In the genomic region with DNA sequence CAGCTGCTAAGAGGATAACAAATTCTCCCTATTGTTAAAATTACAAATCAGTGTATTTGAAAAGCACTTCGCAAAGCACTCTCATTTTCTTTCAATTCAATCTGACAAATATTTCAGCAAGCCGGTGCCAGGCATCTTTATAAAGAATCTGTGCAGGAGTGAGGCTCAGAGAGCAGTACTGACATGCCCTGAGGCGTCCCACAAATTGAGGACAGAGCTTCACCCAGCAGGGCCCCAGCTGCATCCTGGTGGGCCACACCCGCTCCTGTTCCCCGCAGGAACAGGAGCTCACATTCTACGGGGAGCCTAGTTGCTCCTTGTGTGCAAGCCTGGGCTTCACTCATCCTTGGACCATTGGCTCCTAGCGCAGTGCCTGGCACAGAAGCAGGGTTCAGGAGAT, we compare ENCODE assay signal across 21 cellular contexts.
DNase-seq lines count a peak whose midpoint lies in the region; ATAC-seq lines count a peak whose summit lies in the region.
"Had no signal": no experiment of that assay in that cellular context is flagged by ENCODE, and none has a peak within 500 bp of the region (broad histone marks: within the 10 kb centered on the region; RNA-seq: fewer than 3 reads in every experiment).

No MANE protein-coding gene starts in this region.

- H3K18ac ChIP-seq in neuronal stem cell (ENCODE audit: low read length): peak overlapping the region; percentile 70

- no peaks in the 10 kb centered on the region for H3K4me1 Mint-ChIP-seq in activated naive CD8-positive, alpha-beta T cell treated with anti-CD3 and anti-CD28 coated beads, Interleukin-2, amount 50 U/mL, for 24 hours
- H3K4me1 Mint-ChIP-seq: CD14-positive monocyte had no signal

- no peak overlapping the region for H4K8ac ChIP-seq in neuronal stem cell (ENCODE audit: low read depth, low read length)

- H3K4ac ChIP-seq in neuronal stem cell (ENCODE audit: low read length): no peak overlapping the region

- peaks cover 3% of the 10 kb centered on the region for H3K9me3 Mint-ChIP-seq in activated naive CD8-positive, alpha-beta T cell treated with anti-CD3 and anti-CD28 coated beads, Interleukin-2, amount 50 U/mL, for 24 hours

- H3K9ac ChIP-seq in neuronal stem cell (ENCODE audit: low read depth, low read length, poor library complexity): peak overlapping the region; percentile 3

- H2AK5ac ChIP-seq in neuronal stem cell (ENCODE audit: low read depth, low read length): no peak overlapping the region

- H3K4me2 ChIP-seq in neuronal stem cell (ENCODE audit: insufficient read depth, low read length, poor library complexity, severe bottlenecking): no peak overlapping the region

- no peak overlapping the region for H4K91ac ChIP-seq in neuronal stem cell (ENCODE audit: low read depth, low read length, poor library complexity)

- peaks cover 39% of the 10 kb centered on the region for H3K27me3 Mint-ChIP-seq in activated naive CD8-positive, alpha-beta T cell treated with anti-CD3 and anti-CD28 coated beads, Interleukin-2, amount 50 U/mL, for 24 hours

- H3K36me3 Mint-ChIP-seq in activated naive CD8-positive, alpha-beta T cell treated with anti-CD3 and anti-CD28 coated beads, Interleukin-2, amount 50 U/mL, for 24 hours (ENCODE audit: low read depth): no peaks in the 10 kb centered on the region
- H3K36me3 Mint-ChIP-seq: CD14-positive monocyte had no signal

- H3K27ac Mint-ChIP-seq in activated naive CD8-positive, alpha-beta T cell treated with anti-CD3 and anti-CD28 coated beads, Interleukin-2, amount 50 U/mL, for 24 hours: no peak overlapping the region
- H3K27ac Mint-ChIP-seq: CD14-positive monocyte had no signal

- H3K23ac ChIP-seq in neuronal stem cell (ENCODE audit: low read depth, low read length, poor library complexity): peak overlapping the region; percentile 45

- no peaks in the 10 kb centered on the region for H3K36me3 ChIP-seq in neuronal stem cell (replicated peaks in 1 of 2; ENCODE audit: control insufficient read depth in 2 of 2, insufficient read depth in 2 of 2, low read length in 2 of 2)
- no peaks in the 10 kb centered on the region for H3K36me3 ChIP-seq in effector memory CD4-positive, alpha-beta T cell (ENCODE audit: control insufficient read depth, insufficient read depth, low read length)
- H3K36me3 ChIP-seq: MG63, Peyer's patch had no signal

- no peak overlapping the region for H3K14ac ChIP-seq in neuronal stem cell (ENCODE audit: low read length)

- no peak overlapping the region for H2BK15ac ChIP-seq in neuronal stem cell (ENCODE audit: low read length)

- peaks cover 1% of the 10 kb centered on the region for H3K79me1 ChIP-seq in neuronal stem cell (ENCODE audit: low read depth, low read length)

- peaks cover 0 to 72% (median 0%) of the 10 kb centered on the region in 3 experiments for H3K27me3 ChIP-seq in neuronal stem cell (ENCODE audit: control insufficient read depth in 3 of 3, insufficient read depth in 3 of 3, low read depth in 1 of 3, low read length in 3 of 3)
- no peaks in the 10 kb centered on the region for H3K27me3 ChIP-seq in effector memory CD4-positive, alpha-beta T cell (replicated peaks; ENCODE audit: control insufficient read depth, insufficient read depth, low read length, poor library complexity, severe bottlenecking)
- H3K27me3 ChIP-seq: Peyer's patch had no signal

- H3K4me3 ChIP-seq in neuronal stem cell (ENCODE audit: low read length in 2 of 2): no peak overlapping the region
- H3K4me3 ChIP-seq in effector memory CD4-positive, alpha-beta T cell (ENCODE audit: insufficient read depth, low read depth, low read length, poor library complexity, severe bottlenecking): no peak overlapping the region
- H3K4me3 ChIP-seq: GM12878, MG63, Peyer's patch had no signal

- H3K9me3 ChIP-seq in neuronal stem cell (replicated peaks in 1 of 2; ENCODE audit: control insufficient read depth in 2 of 2, insufficient read depth in 1 of 2, low read depth in 1 of 2, low read length in 2 of 2): peaks cover 0 to 5% of the 10 kb centered on the region in 2 donors
- peaks cover 8% of the 10 kb centered on the region for H3K9me3 ChIP-seq in effector memory CD4-positive, alpha-beta T cell (ENCODE audit: control insufficient read depth, low read length)
- H3K9me3 ChIP-seq: MG63, Peyer's patch had no signal

- WGBS in neuronal stem cell (ENCODE audit: extremely low coverage in 2 of 2, insufficient read length in 2 of 2, insufficient replicate concordance in 1 of 2), 2 donors: no CpG with 5 or more reads among the region's 7 CpGs

- no peak overlapping the region for H3K4me3 Mint-ChIP-seq in activated naive CD8-positive, alpha-beta T cell treated with anti-CD3 and anti-CD28 coated beads, Interleukin-2, amount 50 U/mL, for 24 hours
- H3K4me3 Mint-ChIP-seq: CD14-positive monocyte had no signal

- no peak for ATAC-seq in activated naive CD8-positive, alpha-beta T cell treated with anti-CD3 and anti-CD28 coated beads, Interleukin-2, amount 50 U/mL, for 24 hours
- ATAC-seq in HG03442 (IDR thresholded peaks at IDR 0.05; ENCODE audit: unreplicated experiment): no peak
- ATAC-seq: GM12878 had no signal

- DNase-seq in COR-L47 (lab: John Stamatoyannopoulos, UW): peak; percentile 37
- DNase-seq in NCI-H345 (lab: John Stamatoyannopoulos, UW): peak; percentile 34
- peak in 14 of 61 donors; percentile 4 to 68 (median 42) for DNase-seq in caudate nucleus (lab: John Stamatoyannopoulos, UW)
- DNase-seq in neuronal stem cell (ENCODE audit: low spot score): no peak
- no peak for DNase-seq in activated naive CD8-positive, alpha-beta T cell treated with anti-CD3 and anti-CD28 coated beads, Interleukin-2, amount 50 U/mL, for 24 hours
- no peak for DNase-seq in activated CD4-positive, alpha-beta T cell treated with anti-CD3 and anti-CD28 coated beads for 48 hours
- DNase-seq in effector memory CD4-positive, alpha-beta T cell: no peak
- DNase-seq: DMS79, HCEC 1CT, Kasumi-1, MG63, NCI-H1436 treated with DMSO at 0.1 percent for 48 hours, NCI-H1930, NCI-H226, NCI-H524 treated with DMSO at 0.1 percent for 48 hours, Peyer's patch, Right ventricle myocardium superior, SW 1271 had no signal

- peak overlapping the region; percentile 36 for H3K27ac ChIP-seq in caudate nucleus (ENCODE audit: low read depth, low read length)
- H3K27ac ChIP-seq in neuronal stem cell (replicated peaks; ENCODE audit: low read length): no peak overlapping the region
- H3K27ac ChIP-seq in effector memory CD4-positive, alpha-beta T cell (ENCODE audit: insufficient read depth, low read length, poor library complexity, severe bottlenecking): no peak overlapping the region
- H3K27ac ChIP-seq: Peyer's patch had no signal

- peaks cover 0 to 8% of the 10 kb centered on the region in 2 donors for H3K4me1 ChIP-seq in neuronal stem cell (ENCODE audit: control insufficient read depth in 2 of 2, insufficient read depth in 1 of 2, low read depth in 1 of 2, low read length in 2 of 2)
- H3K4me1 ChIP-seq in effector memory CD4-positive, alpha-beta T cell (ENCODE audit: control insufficient read depth, insufficient read depth, low read length, poor library complexity, severe bottlenecking): no peaks in the 10 kb centered on the region
- H3K4me1 ChIP-seq: Peyer's patch had no signal

- H2BK12ac ChIP-seq in neuronal stem cell (ENCODE audit: low read length): no peak overlapping the region

- H2BK120ac ChIP-seq in neuronal stem cell (ENCODE audit: low read depth, low read length): no peak overlapping the region

- H2BK5ac ChIP-seq in neuronal stem cell (ENCODE audit: low read length): no peak overlapping the region

- H2AFZ ChIP-seq in neuronal stem cell (ENCODE audit: low read length): no peak overlapping the region

Comparison
In these comparisons a context has a peak if more than half of its experiments do, and no peak if none do; other contexts are left out.
1. DNase-seq: peak in COR-L47 (single experiment) and NCI-H345 (single experiment); none in neuronal stem cell (single experiment), activated naive CD8-positive, alpha-beta T cell treated with anti-CD3 and anti-CD28 coated beads, Interleukin-2, amount 50 U/mL, for 24 hours (single experiment), activated CD4-positive, alpha-beta T cell treated with anti-CD3 and anti-CD28 coated beads for 48 hours (single experiment) and effector memory CD4-positive, alpha-beta T cell (0 of 3).